25 cellular contexts compared by ENCODE assay signal in the genomic region with DNA sequence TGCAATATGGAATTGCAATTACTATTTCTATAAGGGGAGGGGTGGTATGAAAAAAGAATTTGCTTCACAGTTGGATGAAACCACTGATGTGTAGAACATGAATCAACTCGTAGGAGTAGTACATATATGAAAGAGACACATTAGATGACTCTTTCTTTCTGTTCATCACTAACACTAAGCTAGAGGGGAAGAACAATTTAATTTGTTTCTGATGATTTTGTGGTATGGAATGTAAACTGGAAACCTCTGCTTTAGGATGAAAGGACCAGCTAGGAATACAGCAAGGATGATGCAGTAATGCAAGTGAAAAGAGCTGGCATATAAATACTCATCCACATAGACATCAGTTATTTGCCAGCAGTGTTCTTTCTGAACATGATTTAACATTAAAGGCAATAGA.
DNase-seq lines count a peak whose midpoint lies in the region; ATAC-seq and TF ChIP-seq lines count a peak whose summit lies in the region.
"Had no signal": no experiment of that assay in that cellular context is flagged by ENCODE, and none has a peak within 500 bp of the region (broad histone marks: within the 10 kb centered on the region; RNA-seq: fewer than 3 reads in every experiment).

No MANE protein-coding gene starts in this region.

- peaks cover 0 to 2% of the 10 kb centered on the region in 2 donors for H3K9me3 Mint-ChIP-seq in activated T-cell treated with anti-CD3 and anti-CD28 coated beads, Interleukin-2, amount 50 U/mL, for 72 hours
- H3K9me3 Mint-ChIP-seq: activated naive CD8-positive, alpha-beta T cell treated with anti-CD3 and anti-CD28 coated beads for 36 hours; nephron progenitor cell had no signal

- H3K9me3 ChIP-seq in IMR-90 (ENCODE audit: control insufficient read depth, insufficient read depth, low read length), result no peaks in the 10 kb centered on the region
- H3K9me3 ChIP-seq in MG63, result no peaks in the 10 kb centered on the region
- H3K9me3 ChIP-seq: heart left ventricle, left lung, uterus had no signal

- CTCF ChIA-PET in IMR-90 (lab: Yijun Ruan, JAX), result no interaction called here

- TF ChIP-seq POLR2A in IMR-90 (IDR thresholded peaks at IDR 0.05; ENCODE audit: low read depth, low read length), result no peak

- no peak overlapping the region for H3K56ac ChIP-seq in IMR-90 (ENCODE audit: extremely low read depth, insufficient read depth, low read length)

- H3K9ac ChIP-seq in IMR-90 (ENCODE audit: low read depth, low read length), result no peak overlapping the region

- no peak overlapping the region for H3K27ac ChIP-seq in IMR-90 (ENCODE audit: insufficient read depth, low read length)
- no peak overlapping the region for H3K27ac ChIP-seq in foreskin keratinocyte
- no peak overlapping the region for H3K27ac ChIP-seq in brain microvascular endothelial cell
- H3K27ac ChIP-seq: heart left ventricle, left lung, sigmoid colon, uterus had no signal

- H3K79me1 ChIP-seq in IMR-90 (ENCODE audit: low read depth in 1 of 2, low read length in 2 of 2), result no peaks in the 10 kb centered on the region

- intact Hi-C loops in IMR-90 (cut with micrococcal nuclease), result no loop called here

- H3K27me3 ChIP-seq in IMR-90 (ENCODE audit: control insufficient read depth, insufficient read depth, low read length), result no peaks in the 10 kb centered on the region
- no peaks in the 10 kb centered on the region for H3K27me3 ChIP-seq in foreskin keratinocyte
- no peaks in the 10 kb centered on the region for H3K27me3 ChIP-seq in brain microvascular endothelial cell (replicated peaks)
- no peaks in the 10 kb centered on the region for H3K27me3 ChIP-seq in MG63
- H3K27me3 ChIP-seq: heart left ventricle, left lung, sigmoid colon, uterus had no signal

- H2BK20ac ChIP-seq in IMR-90 (ENCODE audit: low read depth, low read length), result no peak overlapping the region

- peaks cover 38% of the 10 kb centered on the region for H3K36me3 ChIP-seq in IMR-90 (ENCODE audit: control insufficient read depth, insufficient read depth, low read length)
- peaks cover 42% of the 10 kb centered on the region for H3K36me3 ChIP-seq in brain microvascular endothelial cell (replicated peaks)
- H3K36me3 ChIP-seq in MG63, result no peaks in the 10 kb centered on the region
- H3K36me3 ChIP-seq: heart left ventricle, sigmoid colon, uterus had no signal

- no peak overlapping the region for H2AFZ ChIP-seq in IMR-90 (replicated peaks; ENCODE audit: low read length, poor library complexity)

- no peak overlapping the region for H3K27ac Mint-ChIP-seq in activated T-cell treated with anti-CD3 and anti-CD28 coated beads, Interleukin-2, amount 50 U/mL, for 72 hours
- H3K27ac Mint-ChIP-seq: activated CD4-positive, alpha-beta T cell treated with anti-CD3 and anti-CD28 coated beads for 36 hours; activated naive CD8-positive, alpha-beta T cell treated with anti-CD3 and anti-CD28 coated beads for 36 hours; CD4-positive, CD25-positive, alpha-beta regulatory T cell; nephron progenitor cell had no signal

- ATAC-seq in IMR-90 (ENCODE audit: low read depth) (peak; percentile 89), foreskin keratinocyte (peak; percentile 95), HG03280 (IDR thresholded peaks at IDR 0.05; ENCODE audit: unreplicated experiment) (no peak)
- no peak for ATAC-seq in activated T-cell treated with anti-CD3 and anti-CD28 coated beads, Interleukin-2, amount 50 U/mL, for 72 hours (replicated peaks in 1 of 2)
- ATAC-seq: activated CD4-positive, alpha-beta T cell treated with anti-CD3 and anti-CD28 coated beads for 36 hours; heart left ventricle; K562; left lung had no signal

- no peaks in the 10 kb centered on the region for H3K27me3 Mint-ChIP-seq in activated T-cell treated with anti-CD3 and anti-CD28 coated beads, Interleukin-2, amount 50 U/mL, for 72 hours (ENCODE audit: low read depth)
- H3K27me3 Mint-ChIP-seq: activated naive CD8-positive, alpha-beta T cell treated with anti-CD3 and anti-CD28 coated beads for 36 hours; CD4-positive, CD25-positive, alpha-beta regulatory T cell had no signal

- H2BK120ac ChIP-seq in IMR-90 (ENCODE audit: low read depth, low read length), result no peak overlapping the region

- no peak for TF ChIP-seq CTCF in IMR-90 (conservative IDR thresholded peaks at IDR 0.05; ENCODE audit: low read depth, low read length)
- TF ChIP-seq CTCF in astrocyte of the spinal cord (IDR thresholded peaks at IDR 0.05; ENCODE audit: low read depth, low read length), result no peak
- TF ChIP-seq CTCF in foreskin keratinocyte (conservative IDR thresholded peaks at IDR 0.05), result no peak
- no peak for TF ChIP-seq CTCF in brain microvascular endothelial cell (IDR thresholded peaks at IDR 0.05; ENCODE audit: low read depth, low read length, missing control alignments)

- POLR2A ChIA-PET in IMR-90 (lab: Charles Lee; ENCODE audit: unreplicated experiment), result no interaction called here

- in situ Hi-C loops in IMR-90 (cut with MboI; ENCODE audit: low sequenced_read_pairs), result no loop called here
- in situ Hi-C loops in astrocyte of the spinal cord (cut with HindIII; ENCODE audit: low sequenced_read_pairs), result no loop called here
- in situ Hi-C loops in brain microvascular endothelial cell (cut with HindIII; ENCODE audit: low pct_ligation_motif_present, low sequenced_read_pairs), result no loop called here

- H3K4ac ChIP-seq in IMR-90 (ENCODE audit: low read depth, low read length), result no peak overlapping the region

- WGBS in IMR-90 (ENCODE audit: extremely low coverage in 2 of 2, insufficient read length in 1 of 2), 2 experiments, result no CpG with 5 or more reads among the region's 1 CpG

- no TSS peak for BruUV-seq in IMR-90 (replicated peaks; lab: Mats Ljungman, UMichigan)

- DNase-seq in AG08396 (ENCODE audit: low spot score), result peak; percentile 26
- DNase-seq in IMR-90, result peak; percentile 83
- DNase-seq in astrocyte of the spinal cord (ENCODE audit: low read depth, low spot score), result peak; percentile 50
- peak; percentile 90 to 96 for DNase-seq in foreskin keratinocyte
- no peak for DNase-seq in activated T-cell treated with anti-CD3 and anti-CD28 coated beads, Interleukin-2, amount 50 U/mL, for 72 hours
- DNase-seq in brain microvascular endothelial cell, result no peak
- DNase-seq in MG63, result no peak
- DNase-seq: activated CD4-positive, alpha-beta T cell treated with anti-CD3 and anti-CD28 coated beads for 36 hours; activated naive CD8-positive, alpha-beta T cell treated with anti-CD3 and anti-CD28 coated beads for 36 hours; CD4-positive, CD25-positive, alpha-beta regulatory T cell; dermis blood vessel endothelial cell; DMS153; erythroblast; GOT3; heart left ventricle; left lung; NCI-H1930; NCI-H510A; nephron progenitor cell; NK-92 treated with Interleukin-12 subunit alpha and Interleukin-12 subunit beta, amount 100 ng/mL, for 24 hours; posterior cingulate gyrus; sigmoid colon; uterus had no signal

- peaks cover 7% of the 10 kb centered on the region; the same call in 1 of the 2 replicates for H4K20me1 ChIP-seq in IMR-90 (ENCODE audit: insufficient read depth, low read length)

- no peak overlapping the region for H2AK5ac ChIP-seq in IMR-90 (ENCODE audit: low read depth, low read length)

- dilution Hi-C loops in IMR-90 (cut with HindIII; ENCODE audit: low sequenced_read_pairs, unreplicated experiment), result no loop called here

- no peak overlapping the region for H2BK15ac ChIP-seq in IMR-90 (ENCODE audit: low read depth, low read length)

- H3K14ac ChIP-seq in IMR-90 (replicated peaks; ENCODE audit: low read depth, low read length), result no peak overlapping the region

- H3K4me3 ChIP-seq in IMR-90 (ENCODE audit: insufficient read depth, low read depth, low read length) (no peak overlapping the region), astrocyte of the spinal cord (ENCODE audit: low read depth, low read length) (no peak overlapping the region), brain microvascular endothelial cell (ENCODE audit: low read depth, low read length) (no peak overlapping the region), MG63 (no peak overlapping the region)
- H3K4me3 ChIP-seq: heart left ventricle, K562, left lung, sigmoid colon, uterus had no signal

- H4K8ac ChIP-seq in IMR-90 (ENCODE audit: low read depth in 2 of 2, low read length in 2 of 2), result no peak overlapping the region

- H3K4me1 Mint-ChIP-seq in activated T-cell treated with anti-CD3 and anti-CD28 coated beads, Interleukin-2, amount 50 U/mL, for 72 hours (ENCODE audit: low read depth), result no peaks in the 10 kb centered on the region
- H3K4me1 Mint-ChIP-seq: activated CD4-positive, alpha-beta T cell treated with anti-CD3 and anti-CD28 coated beads for 36 hours; activated naive CD8-positive, alpha-beta T cell treated with anti-CD3 and anti-CD28 coated beads for 36 hours; CD4-positive, CD25-positive, alpha-beta regulatory T cell had no signal

- H3K4me2 ChIP-seq in IMR-90 (ENCODE audit: low read depth, low read length), result no peak overlapping the region; the same call in 1 of the 2 replicates

- H2BK5ac ChIP-seq in IMR-90 (ENCODE audit: low read depth, low read length, poor library complexity, severe bottlenecking), result peak overlapping the region; percentile 36

- H4K5ac ChIP-seq in IMR-90 (ENCODE audit: low read depth, low read length), result no peak overlapping the region

- no peak overlapping the region for H4K91ac ChIP-seq in IMR-90 (ENCODE audit: insufficient read depth, low read depth, low read length)

- H3K18ac ChIP-seq in IMR-90 (ENCODE audit: low read depth, low read length), result no peak overlapping the region

- no peak overlapping the region for H3K23ac ChIP-seq in IMR-90 (ENCODE audit: low read depth, low read length)

- H3K9me1 ChIP-seq in IMR-90 (ENCODE audit: insufficient read depth, low read length), result peaks cover 6% of the 10 kb centered on the region

- no peak overlapping the region for H2AK9ac ChIP-seq in IMR-90 (replicated peaks; ENCODE audit: low read depth, low read length, poor library complexity)

- no peaks in the 10 kb centered on the region; the same call in 1 of the 2 replicates for H3K4me1 ChIP-seq in IMR-90 (ENCODE audit: control insufficient read depth, insufficient read depth, low read length)
- H3K4me1 ChIP-seq in foreskin keratinocyte, result peaks cover 13% of the 10 kb centered on the region
- H3K4me1 ChIP-seq: heart left ventricle, left lung, sigmoid colon, uterus had no signal

- no peaks in the 10 kb centered on the region for H3K36me3 Mint-ChIP-seq in activated T-cell treated with anti-CD3 and anti-CD28 coated beads, Interleukin-2, amount 50 U/mL, for 72 hours (ENCODE audit: insufficient read depth in 2 of 2)
- H3K36me3 Mint-ChIP-seq: activated naive CD8-positive, alpha-beta T cell treated with anti-CD3 and anti-CD28 coated beads for 36 hours; CD4-positive, CD25-positive, alpha-beta regulatory T cell had no signal

- no peak for TF ChIP-seq RAD21 in IMR-90 (IDR thresholded peaks at IDR 0.05; ENCODE audit: low read length)

- H3K4me3 Mint-ChIP-seq in activated T-cell treated with anti-CD3 and anti-CD28 coated beads, Interleukin-2, amount 50 U/mL, for 72 hours, result no peak overlapping the region
- H3K4me3 Mint-ChIP-seq: activated CD4-positive, alpha-beta T cell treated with anti-CD3 and anti-CD28 coated beads for 36 hours; activated naive CD8-positive, alpha-beta T cell treated with anti-CD3 and anti-CD28 coated beads for 36 hours; CD4-positive, CD25-positive, alpha-beta regulatory T cell; nephron progenitor cell had no signal

TF ChIP-seq in IMR-90, 13 proteins besides CTCF, POLR2A, EP300 and RAD21:
- no peak for TF ChIP-seq RFX5 (IDR thresholded peaks at IDR 0.05; ENCODE audit: low read depth, low read length)
- 0 out of 2 replicates have a peak, but pooled peaks have one; percentile 21 for TF ChIP-seq FOS (IDR thresholded peaks at IDR 0.05; ENCODE audit: low read depth, low read length)

Comparison
In these comparisons a context has a peak if more than half of its experiments do, and no peak if none do; other contexts are left out.
1. DNase-seq: peak in AG08396 (single experiment), IMR-90 (single experiment), astrocyte of the spinal cord (single experiment) and foreskin keratinocyte (2 of 2); none in activated T-cell treated with anti-CD3 and anti-CD28 coated beads, Interleukin-2, amount 50 U/mL, for 72 hours (0 of 2), brain microvascular endothelial cell (single experiment) and MG63 (single experiment).
2. ATAC-seq: peak in IMR-90 (single experiment) and foreskin keratinocyte (single experiment); none in HG03280 (single experiment) and activated T-cell treated with anti-CD3 and anti-CD28 coated beads, Interleukin-2, amount 50 U/mL, for 72 hours (0 of 2).